8 cellular contexts compared by ENCODE assay signal in genomic region chr2:234496835-234497591, GRCh38. TPM values are rescaled to one million over a fixed set of nuclear protein-coding genes. Genes with fewer than 3 reads are reported as not detected.
DNase-seq lines count a peak whose midpoint lies in the region; ATAC-seq and TF ChIP-seq lines count a peak whose summit lies in the region.

TSS of gene ARL4C (minus strand) at chr2:234497081. CDS start at chr2:234496586, 495 bp downstream.

- no peak for TF ChIP-seq POLR2A in erythroblast (IDR thresholded peaks at IDR 0.05; ENCODE audit: low read length)

- peak within 1 kb of the TSS; percentile 94 for H3K4me3 Mint-ChIP-seq in activated T-cell treated with anti-CD3 and anti-CD28 coated beads, Interleukin-2, amount 50 U/mL, for 4 hours

- ATAC-seq in GM18858 (IDR thresholded peaks at IDR 0.05; ENCODE audit: unreplicated experiment), result peak; percentile 34
- ATAC-seq in HG03095 (IDR thresholded peaks at IDR 0.05; ENCODE audit: unreplicated experiment), result peak; percentile 47
- peak; percentile 64 to 66 for ATAC-seq in activated T-cell treated with anti-CD3 and anti-CD28 coated beads, Interleukin-2, amount 50 U/mL, for 4 hours

- H3K27me3 Mint-ChIP-seq in activated T-cell treated with anti-CD3 and anti-CD28 coated beads, Interleukin-2, amount 50 U/mL, for 4 hours (ENCODE audit: low read depth), result peaks cover under 1% of the 10 kb centered on the region

- H3K4me1 Mint-ChIP-seq in activated T-cell treated with anti-CD3 and anti-CD28 coated beads, Interleukin-2, amount 50 U/mL, for 4 hours (ENCODE audit: low read depth), result peaks cover 54% of the 10 kb centered on the region

- no peaks in the 10 kb centered on the region for H3K9me3 Mint-ChIP-seq in activated T-cell treated with anti-CD3 and anti-CD28 coated beads, Interleukin-2, amount 50 U/mL, for 4 hours

- peak; percentile 84 for DNase-seq in ACHN
- DNase-seq in NCI-H774 (lab: John Stamatoyannopoulos, UW), result peak; percentile 50
- DNase-seq in activated T-cell treated with anti-CD3 and anti-CD28 coated beads, Interleukin-2, amount 50 U/mL, for 4 hours, result peak; percentile 49
- peak; percentile 46 to 52 for DNase-seq in erythroblast (lab: John Stamatoyannopoulos, UW)
- DNase-seq in mucosa of gallbladder (ENCODE audit: low spot score), result peak; percentile 42
- DNase-seq in substantia nigra (lab: John Stamatoyannopoulos, UW), result peak in 43 of 49 donors; percentile 12 to 93 (median 52)

- peak within 1 kb of the TSS; percentile 26 for H3K27ac ChIP-seq in substantia nigra (ENCODE audit: low read depth, low read length, poor library complexity, severe bottlenecking)

- peaks cover 19% of the 10 kb centered on the region for H3K36me3 Mint-ChIP-seq in activated T-cell treated with anti-CD3 and anti-CD28 coated beads, Interleukin-2, amount 50 U/mL, for 4 hours (ENCODE audit: insufficient read depth)

- in situ Hi-C loops in ACHN (cut with HindIII; ENCODE audit: low pct_ligation_motif_present, low pct_unique_long_range_greater_than_20kb, low sequenced_read_pairs), result no loop called here

RNA-seq across cellular contexts. Expression of gene ARL4C, which starts in this region (rescaled TPM):
- 10 to 100 TPM; 10.4 to 24.2 (median 23.7) TPM for total RNA-seq in activated T-cell treated with anti-CD3 and anti-CD28 coated beads, Interleukin-2, amount 50 U/mL, for 4 hours
- total RNA-seq in mucosa of gallbladder, result 10.2 TPM

Comparison
In these comparisons a context has a peak if more than half of its experiments do, and no peak if none do; other contexts are left out.
1. Peak in every context shown above with its lines: DNase-seq, ATAC-seq and H3K27ac ChIP-seq.